ENCODE assay signal across 1 cellular context in the genomic region with DNA sequence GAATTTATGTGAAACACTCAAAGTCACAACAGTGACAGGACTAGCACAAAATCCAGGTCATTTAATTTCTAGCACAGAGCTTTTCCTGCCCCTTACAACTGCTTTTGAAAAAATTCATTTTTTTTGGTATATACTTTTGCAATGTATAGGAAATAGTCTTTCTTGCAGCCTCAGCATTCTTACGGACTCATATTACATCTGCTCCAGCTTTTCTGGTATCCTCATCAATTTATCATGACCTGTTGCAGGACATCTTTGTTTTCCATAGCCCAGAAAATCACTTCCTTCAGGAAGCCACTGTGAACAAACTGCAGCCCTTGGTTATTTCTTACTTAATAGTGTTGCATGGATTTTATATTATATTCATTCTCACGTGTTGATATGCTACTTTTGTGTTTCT.
TF ChIP-seq lines count a peak whose summit lies in the region.

No MANE protein-coding gene starts in this region.

TF ChIP-seq in K562, 482 proteins besides CTCF, POLR2A, EP300 and RAD21 (continued from another document):
- TF ChIP-seq, protein P1, sequence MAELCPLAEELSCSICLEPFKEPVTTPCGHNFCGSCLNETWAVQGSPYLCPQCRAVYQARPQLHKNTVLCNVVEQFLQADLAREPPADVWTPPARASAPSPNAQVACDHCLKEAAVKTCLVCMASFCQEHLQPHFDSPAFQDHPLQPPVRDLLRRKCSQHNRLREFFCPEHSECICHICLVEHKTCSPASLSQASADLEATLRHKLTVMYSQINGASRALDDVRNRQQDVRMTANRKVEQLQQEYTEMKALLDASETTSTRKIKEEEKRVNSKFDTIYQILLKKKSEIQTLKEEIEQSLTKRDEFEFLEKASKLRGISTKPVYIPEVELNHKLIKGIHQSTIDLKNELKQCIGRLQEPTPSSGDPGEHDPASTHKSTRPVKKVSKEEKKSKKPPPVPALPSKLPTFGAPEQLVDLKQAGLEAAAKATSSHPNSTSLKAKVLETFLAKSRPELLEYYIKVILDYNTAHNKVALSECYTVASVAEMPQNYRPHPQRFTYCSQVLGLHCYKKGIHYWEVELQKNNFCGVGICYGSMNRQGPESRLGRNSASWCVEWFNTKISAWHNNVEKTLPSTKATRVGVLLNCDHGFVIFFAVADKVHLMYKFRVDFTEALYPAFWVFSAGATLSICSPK (IDR thresholded peaks at IDR 0.05; ENCODE audit: borderline replicate concordance) = no peak
- TF ChIP-seq RBM34 (IDR thresholded peaks at IDR 0.05; ENCODE audit: borderline replicate concordance, insufficient read depth, low read length) (no peak), ZNF316 (IDR thresholded peaks at IDR 0.05) (peak; percentile 76), ZNF140 (CRISPR knock-in tag; IDR thresholded peaks at IDR 0.05) (no peak), MAFG (tag; conservative IDR thresholded peaks at IDR 0.05) (peak; percentile 25; the same call in 1 of the 2 replicates), CBX1 (IDR thresholded peaks at IDR 0.05; ENCODE audit: low read depth) (no peak), MAFF (IDR thresholded peaks at IDR 0.05; ENCODE audit: low read length) (peak; percentile 49; the same call in 1 of the 2 replicates)
- TF ChIP-seq, protein P2, sequence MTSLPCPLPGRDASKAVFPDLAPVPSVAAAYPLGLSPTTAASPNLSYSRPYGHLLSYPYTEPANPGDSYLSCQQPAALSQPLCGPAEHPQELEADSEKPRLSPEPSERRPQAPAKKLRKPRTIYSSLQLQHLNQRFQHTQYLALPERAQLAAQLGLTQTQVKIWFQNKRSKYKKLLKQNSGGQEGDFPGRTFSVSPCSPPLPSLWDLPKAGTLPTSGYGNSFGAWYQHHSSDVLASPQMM (CRISPR knock-in tag; IDR thresholded peaks at IDR 0.05) = no peak
- TF ChIP-seq, protein P3, sequence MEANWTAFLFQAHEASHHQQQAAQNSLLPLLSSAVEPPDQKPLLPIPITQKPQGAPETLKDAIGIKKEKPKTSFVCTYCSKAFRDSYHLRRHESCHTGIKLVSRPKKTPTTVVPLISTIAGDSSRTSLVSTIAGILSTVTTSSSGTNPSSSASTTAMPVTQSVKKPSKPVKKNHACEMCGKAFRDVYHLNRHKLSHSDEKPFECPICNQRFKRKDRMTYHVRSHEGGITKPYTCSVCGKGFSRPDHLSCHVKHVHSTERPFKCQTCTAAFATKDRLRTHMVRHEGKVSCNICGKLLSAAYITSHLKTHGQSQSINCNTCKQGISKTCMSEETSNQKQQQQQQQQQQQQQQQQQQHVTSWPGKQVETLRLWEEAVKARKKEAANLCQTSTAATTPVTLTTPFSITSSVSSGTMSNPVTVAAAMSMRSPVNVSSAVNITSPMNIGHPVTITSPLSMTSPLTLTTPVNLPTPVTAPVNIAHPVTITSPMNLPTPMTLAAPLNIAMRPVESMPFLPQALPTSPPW (CRISPR knock-in tag; IDR thresholded peaks at IDR 0.05) = no peak
- TF ChIP-seq, protein P4, sequence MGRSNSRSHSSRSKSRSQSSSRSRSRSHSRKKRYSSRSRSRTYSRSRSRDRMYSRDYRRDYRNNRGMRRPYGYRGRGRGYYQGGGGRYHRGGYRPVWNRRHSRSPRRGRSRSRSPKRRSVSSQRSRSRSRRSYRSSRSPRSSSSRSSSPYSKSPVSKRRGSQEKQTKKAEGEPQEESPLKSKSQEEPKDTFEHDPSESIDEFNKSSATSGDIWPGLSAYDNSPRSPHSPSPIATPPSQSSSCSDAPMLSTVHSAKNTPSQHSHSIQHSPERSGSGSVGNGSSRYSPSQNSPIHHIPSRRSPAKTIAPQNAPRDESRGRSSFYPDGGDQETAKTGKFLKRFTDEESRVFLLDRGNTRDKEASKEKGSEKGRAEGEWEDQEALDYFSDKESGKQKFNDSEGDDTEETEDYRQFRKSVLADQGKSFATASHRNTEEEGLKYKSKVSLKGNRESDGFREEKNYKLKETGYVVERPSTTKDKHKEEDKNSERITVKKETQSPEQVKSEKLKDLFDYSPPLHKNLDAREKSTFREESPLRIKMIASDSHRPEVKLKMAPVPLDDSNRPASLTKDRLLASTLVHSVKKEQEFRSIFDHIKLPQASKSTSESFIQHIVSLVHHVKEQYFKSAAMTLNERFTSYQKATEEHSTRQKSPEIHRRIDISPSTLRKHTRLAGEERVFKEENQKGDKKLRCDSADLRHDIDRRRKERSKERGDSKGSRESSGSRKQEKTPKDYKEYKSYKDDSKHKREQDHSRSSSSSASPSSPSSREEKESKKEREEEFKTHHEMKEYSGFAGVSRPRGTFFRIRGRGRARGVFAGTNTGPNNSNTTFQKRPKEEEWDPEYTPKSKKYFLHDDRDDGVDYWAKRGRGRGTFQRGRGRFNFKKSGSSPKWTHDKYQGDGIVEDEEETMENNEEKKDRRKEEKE (IDR thresholded peaks at IDR 0.05; ENCODE audit: borderline replicate concordance in 1 of 2, control insufficient read depth in 1 of 2, low read depth in 2 of 2, low read length in 1 of 2) = no peak
TF ChIP-seq in K562: peak in this region for 4.
